In the genomic region with DNA sequence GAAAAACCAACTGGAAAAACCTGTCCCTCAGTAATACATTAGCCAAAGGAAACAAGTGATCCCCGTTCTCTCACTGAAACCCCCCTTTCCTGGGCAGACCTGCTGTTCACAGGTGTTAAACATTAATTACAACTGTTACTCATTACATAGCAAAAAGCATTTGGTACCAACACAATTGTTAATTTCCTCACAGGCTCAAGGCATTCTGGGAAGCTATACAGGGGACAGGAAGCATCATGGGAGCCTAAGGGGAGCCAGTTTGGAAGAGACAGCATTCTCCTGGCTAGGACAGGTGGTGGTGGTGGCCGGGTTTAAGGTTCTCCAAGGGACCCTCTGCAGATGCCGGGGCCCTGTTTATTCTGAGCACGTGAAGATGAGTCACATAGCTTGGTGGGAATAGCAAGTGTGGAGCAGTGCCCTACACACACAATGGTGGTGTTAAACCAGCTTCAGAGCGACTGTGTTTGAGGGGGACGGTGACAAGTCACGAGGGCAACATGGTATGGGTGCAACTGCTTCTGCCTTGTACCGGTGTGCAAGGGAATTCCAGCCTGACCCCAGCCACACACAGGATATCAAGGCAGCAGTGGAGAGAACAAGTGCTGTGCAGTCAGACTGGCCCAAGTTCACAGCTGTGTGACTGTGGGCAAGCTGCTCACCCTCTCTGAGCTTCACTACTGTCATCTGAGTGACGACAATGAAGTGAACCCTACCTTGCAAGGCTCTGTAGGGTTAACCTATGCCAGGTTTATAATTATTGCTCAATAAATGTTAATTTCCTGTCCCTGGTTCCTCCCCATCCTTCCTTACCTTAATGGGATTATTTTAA, we compare ENCODE assay signal across 10 cellular contexts.
DNase-seq lines count a peak whose midpoint lies in the region; ATAC-seq, FAIRE-seq and TF ChIP-seq lines count a peak whose summit lies in the region.
"Had no signal": no experiment of that assay in that cellular context is flagged by ENCODE, and none has a peak within 500 bp of the region (broad histone marks: within the 10 kb centered on the region; RNA-seq: fewer than 3 reads in every experiment).

No MANE protein-coding gene starts in this region.

- no peak for FAIRE-seq in A549 (lab: Jason Lieb, UNC)

- TF ChIP-seq RAD21 in A549 (conservative IDR thresholded peaks at IDR 0.05 in 1 of 2, IDR thresholded peaks at IDR 0.05 in 1 of 2): no peak; a peak in 1 of 5 replicates

- DNase-seq in A549 (ENCODE audit: low read depth in 1 of 2, low spot score in 1 of 2) (peak in 1 of 2 experiments; percentile 36), choroid plexus epithelial cell (ENCODE audit: low read depth) (peak; percentile 44), mucosa of descending colon (peak in 2 of 3 donors; percentile 37 to 46), activated gamma-delta T cell treated with Interleukin-2 at 50 U/mL for 16 hours (no peak), NCI-H748 (lab: John Stamatoyannopoulos, UW; ENCODE audit: unreplicated experiment) (no peak), epidermal melanocyte (ENCODE audit: insufficient read length, low spot score) (no peak), cerebellar cortex (ENCODE audit: low spot score) (no peak)
- DNase-seq: T-helper 9 cell had no signal

- no peak for ATAC-seq in A549
- peak; percentile 46 for ATAC-seq in HG03139 (IDR thresholded peaks at IDR 0.05; ENCODE audit: unreplicated experiment)
- peak; percentile 30 for ATAC-seq in mucosa of descending colon
- ATAC-seq: GM23338 had no signal

- H3K4me1 ChIP-seq in A549 (peaks cover 86% of the 10 kb centered on the region), mucosa of descending colon (ENCODE audit: low read depth) (peaks cover 55% of the 10 kb centered on the region)

- TF ChIP-seq EP300 in A549 (IDR thresholded peaks at IDR 0.05): no peak

- intact Hi-C loops in mucosa of descending colon (cut with DNase I, micrococcal nuclease): loop anchor here in 1 of 2 donors (5.0 kb wide), 1 partner anchor 101 kb away; a partner anchor contains a TSS

- 43% methylated on average over 9 of the region's 9 CpGs for WGBS in A549 (ENCODE audit: missing lambda C conversion rate)

- H3K4me2 ChIP-seq in A549: peak overlapping the region; percentile 80
- H3K4me2 ChIP-seq: GM23338 had no signal

- no peak overlapping the region for H3K4me3 ChIP-seq in A549
- H3K4me3 ChIP-seq in choroid plexus epithelial cell (ENCODE audit: low read depth, low read length): no peak overlapping the region
- no peak overlapping the region for H3K4me3 ChIP-seq in mucosa of descending colon
- H3K4me3 ChIP-seq: GM23338 had no signal

- POLR2A ChIA-PET in A549 (lab: Yijun Ruan, JAX): no interaction called here

- no peak for TF ChIP-seq POLR2A in A549 (IDR thresholded peaks at IDR 0.05; ENCODE audit: low read length)

- H3K9me3 ChIP-seq in A549 (no peaks in the 10 kb centered on the region), mucosa of descending colon (no peaks in the 10 kb centered on the region)

- H3K27ac ChIP-seq in A549: peak overlapping the region; percentile 74 to 85

- CTCF ChIA-PET in A549 (lab: Yijun Ruan, JAX): interaction anchor here (0.8 to 1.8 kb wide), 8 partner anchors 8 to 434 kb away, joined by 3 to 7 read pairs (median 3); a partner anchor contains a TSS

- H3K36me3 ChIP-seq in mucosa of descending colon (ENCODE audit: low read depth): no peaks in the 10 kb centered on the region

- TF ChIP-seq CTCF in A549 (IDR thresholded peaks at IDR 0.05) (no peak), choroid plexus epithelial cell (conservative IDR thresholded peaks at IDR 0.05; ENCODE audit: low read depth, low read length) (no peak), mucosa of descending colon (IDR thresholded peaks at IDR 0.05) (no peak)

TF ChIP-seq in A549, 52 proteins besides CTCF, POLR2A, EP300 and RAD21:
- TF ChIP-seq FOSL2 (IDR thresholded peaks at IDR 0.05) (no peak), FOSL2 (CRISPR knock-in tag; IDR thresholded peaks at IDR 0.05) (peak; percentile 66), JUN (IDR thresholded peaks at IDR 0.05) (peak in 1 of 2 experiments; percentile 48; a peak in 1 of 5 replicates), JUNB (IDR thresholded peaks at IDR 0.05) (peak; percentile 28; the same call in 1 of the 2 replicates), MAFK (IDR thresholded peaks at IDR 0.05; ENCODE audit: partially characterized antibody) (no peak), ZFP36 (IDR thresholded peaks at IDR 0.05; ENCODE audit: borderline replicate concordance, partially characterized antibody) (peak; percentile 70), RARB (CRISPR knock-in tag; IDR thresholded peaks at IDR 0.05) (no peak), HEYL (CRISPR knock-in tag; IDR thresholded peaks at IDR 0.05) (no peak), HOXB5 (CRISPR knock-in tag; IDR thresholded peaks at IDR 0.05) (no peak), BHLHE40 (IDR thresholded peaks at IDR 0.05; ENCODE audit: low read depth, low read length) (peak; percentile 60), MYC (IDR thresholded peaks at IDR 0.05; ENCODE audit: borderline replicate concordance, low read length) (no peak)
- TF ChIP-seq, protein P1, sequence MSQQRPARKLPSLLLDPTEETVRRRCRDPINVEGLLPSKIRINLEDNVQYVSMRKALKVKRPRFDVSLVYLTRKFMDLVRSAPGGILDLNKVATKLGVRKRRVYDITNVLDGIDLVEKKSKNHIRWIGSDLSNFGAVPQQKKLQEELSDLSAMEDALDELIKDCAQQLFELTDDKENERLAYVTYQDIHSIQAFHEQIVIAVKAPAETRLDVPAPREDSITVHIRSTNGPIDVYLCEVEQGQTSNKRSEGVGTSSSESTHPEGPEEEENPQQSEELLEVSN (IDR thresholded peaks at IDR 0.05; ENCODE audit: borderline replicate concordance, low read depth): no peak
- TF ChIP-seq, protein P2, sequence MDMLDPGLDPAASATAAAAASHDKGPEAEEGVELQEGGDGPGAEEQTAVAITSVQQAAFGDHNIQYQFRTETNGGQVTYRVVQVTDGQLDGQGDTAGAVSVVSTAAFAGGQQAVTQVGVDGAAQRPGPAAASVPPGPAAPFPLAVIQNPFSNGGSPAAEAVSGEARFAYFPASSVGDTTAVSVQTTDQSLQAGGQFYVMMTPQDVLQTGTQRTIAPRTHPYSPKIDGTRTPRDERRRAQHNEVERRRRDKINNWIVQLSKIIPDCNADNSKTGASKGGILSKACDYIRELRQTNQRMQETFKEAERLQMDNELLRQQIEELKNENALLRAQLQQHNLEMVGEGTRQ (IDR thresholded peaks at IDR 0.05): no peak
- TF ChIP-seq, protein P3, sequence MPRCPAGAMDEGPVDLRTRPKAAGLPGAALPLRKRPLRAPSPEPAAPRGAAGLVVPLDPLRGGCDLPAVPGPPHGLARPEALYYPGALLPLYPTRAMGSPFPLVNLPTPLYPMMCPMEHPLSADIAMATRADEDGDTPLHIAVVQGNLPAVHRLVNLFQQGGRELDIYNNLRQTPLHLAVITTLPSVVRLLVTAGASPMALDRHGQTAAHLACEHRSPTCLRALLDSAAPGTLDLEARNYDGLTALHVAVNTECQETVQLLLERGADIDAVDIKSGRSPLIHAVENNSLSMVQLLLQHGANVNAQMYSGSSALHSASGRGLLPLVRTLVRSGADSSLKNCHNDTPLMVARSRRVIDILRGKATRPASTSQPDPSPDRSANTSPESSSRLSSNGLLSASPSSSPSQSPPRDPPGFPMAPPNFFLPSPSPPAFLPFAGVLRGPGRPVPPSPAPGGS (IDR thresholded peaks at IDR 0.05): no peak
- TF ChIP-seq, protein P4, sequence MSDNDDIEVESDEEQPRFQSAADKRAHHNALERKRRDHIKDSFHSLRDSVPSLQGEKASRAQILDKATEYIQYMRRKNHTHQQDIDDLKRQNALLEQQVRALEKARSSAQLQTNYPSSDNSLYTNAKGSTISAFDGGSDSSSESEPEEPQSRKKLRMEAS (IDR thresholded peaks at IDR 0.05): peak; percentile 90
TF ChIP-seq in A549: peak in this region for 6.

Comparison
In these comparisons a context has a peak if more than half of its experiments do, and no peak if none do; other contexts are left out.
1. ATAC-seq: peak in HG03139 (single experiment) and mucosa of descending colon (single experiment); none in A549 (0 of 2).
2. DNase-seq: peak in choroid plexus epithelial cell (single experiment) and mucosa of descending colon (2 of 3); none in activated gamma-delta T cell treated with Interleukin-2 at 50 U/mL for 16 hours (single experiment), NCI-H748 (single experiment), epidermal melanocyte (single experiment) and cerebellar cortex (single experiment).